ENCODE assay signal across 8 cellular contexts in the genomic region with DNA sequence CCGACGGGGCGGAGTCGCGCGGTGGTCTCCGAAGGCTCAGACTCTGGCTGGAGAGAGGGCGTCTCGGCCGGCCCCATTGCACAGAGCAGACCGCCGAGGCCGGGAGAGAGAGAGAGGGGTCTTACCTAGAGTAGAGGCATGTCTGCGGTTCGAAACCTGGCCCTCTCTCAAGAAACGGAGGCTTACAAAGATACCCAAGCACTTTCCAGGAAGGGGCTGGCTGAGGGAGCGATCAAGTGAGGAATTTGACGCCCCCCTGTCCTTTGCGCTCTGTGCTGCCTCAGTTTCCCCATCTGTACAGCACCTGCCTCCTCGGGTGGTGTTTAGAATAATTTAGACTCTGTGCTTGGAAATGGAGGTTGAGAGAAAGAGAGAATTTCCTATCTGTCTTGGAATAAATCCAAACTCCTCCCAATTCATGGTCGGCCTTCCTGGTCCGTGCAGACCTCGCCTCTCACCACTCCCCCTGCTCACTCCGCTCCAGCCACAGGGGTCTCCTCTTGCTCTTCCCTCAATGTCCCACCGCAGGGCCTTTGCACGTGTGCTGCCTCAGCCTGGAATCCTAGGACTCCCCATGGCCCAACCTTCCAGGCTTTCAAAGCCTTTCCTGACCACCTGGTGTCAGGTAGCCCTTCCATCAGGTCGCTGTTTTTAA. TPM values are rescaled to one million over a fixed set of nuclear protein-coding genes. Genes with fewer than 3 reads are reported as not detected.
DNase-seq lines count a peak whose midpoint lies in the region; ATAC-seq and TF ChIP-seq lines count a peak whose summit lies in the region.

No MANE protein-coding gene starts in this region.

- peak overlapping the region; percentile 80 for H3K4me2 ChIP-seq in DND-41 (ENCODE audit: insufficient read depth, low read length)
- H3K4me2 ChIP-seq in Loucy (ENCODE audit: low read depth, low read length, poor library complexity, severe bottlenecking): peak overlapping the region; percentile 81

- H3K79me2 ChIP-seq in DND-41 (ENCODE audit: insufficient read depth, low read length): peaks cover 28% of the 10 kb centered on the region
- peaks cover 19% of the 10 kb centered on the region for H3K79me2 ChIP-seq in Loucy (ENCODE audit: insufficient read depth, low read length)

- H3K9ac ChIP-seq in DND-41 (ENCODE audit: low read depth, low read length): peak overlapping the region; percentile 55
- H3K9ac ChIP-seq in Loucy (ENCODE audit: low read depth, low read length, poor library complexity, severe bottlenecking): peak overlapping the region; percentile 71

- peak overlapping the region; percentile 66 for H2AFZ ChIP-seq in DND-41 (ENCODE audit: low read depth, low read length)
- peak overlapping the region; percentile 57; the same call in 1 of the 2 replicates for H2AFZ ChIP-seq in Loucy (ENCODE audit: low read length)

- ATAC-seq in DND-41 (ENCODE audit: insufficient read depth, low read depth): no peak

- H3K9me3 ChIP-seq in DND-41 (ENCODE audit: insufficient read depth, low read length, severe bottlenecking) (no peaks in the 10 kb centered on the region), Loucy (ENCODE audit: insufficient read depth, low read depth, low read length) (no peaks in the 10 kb centered on the region)

- 0 out of 2 replicates have a peak, but pooled peaks cover 3% of the 10 kb centered on the region for H3F3A ChIP-seq in Loucy (ENCODE audit: low read depth)

- H3K4me3 ChIP-seq in DND-41 (ENCODE audit: low read depth in 1 of 2, low read length in 2 of 2) (peak overlapping the region; percentile 10 to 65; a peak in 3 of 4 replicates), Loucy (ENCODE audit: low read length, poor library complexity, severe bottlenecking) (peak overlapping the region; percentile 76), brain microvascular endothelial cell (ENCODE audit: low read depth, low read length) (peak overlapping the region; percentile 58)

- DNase-seq in DND-41 (no peak), brain microvascular endothelial cell (no peak), lung microvascular endothelial cell (ENCODE audit: low read depth in 2 of 2) (peak; percentile 54 to 85), dedifferentiated amniotic fluid mesenchymal stem cell (ENCODE audit: extremely low spot score) (no peak), middle frontal gyrus (ENCODE audit: extremely low spot score, low spot score) (no peak)
- DNase-seq in stimulated activated CD4-positive, alpha-beta T cell treated with anti-CD3 and anti-CD28 coated beads, Interleukin-1b, Interleukin-23, amount 100 ng/mL, for 48 hours: no peak
- no peak for DNase-seq in stimulated activated CD8-positive, alpha-beta memory T cell treated with anti-CD3 and anti-CD28 coated beads, Interleukin-4, amount 100 ng/mL, for 48 hours

- TF ChIP-seq CTCF in DND-41 (IDR thresholded peaks at IDR 0.05; ENCODE audit: borderline replicate concordance, extremely low read depth, low read length, poor library complexity, severe bottlenecking) (no peak), Loucy (conservative IDR thresholded peaks at IDR 0.05; ENCODE audit: low read length) (no peak), brain microvascular endothelial cell (IDR thresholded peaks at IDR 0.05; ENCODE audit: low read depth, low read length, missing control alignments) (no peak)

- H3K4me1 ChIP-seq in DND-41 (ENCODE audit: insufficient read depth, low read length): peaks cover 34% of the 10 kb centered on the region
- H3K4me1 ChIP-seq in Loucy (ENCODE audit: insufficient read depth, low read length, poor library complexity, severe bottlenecking): peaks cover 33% of the 10 kb centered on the region

- H4K20me1 ChIP-seq in DND-41 (ENCODE audit: insufficient read depth, low read length) (0 out of 2 replicates have a peak, but pooled peaks cover 7% of the 10 kb centered on the region), Loucy (ENCODE audit: insufficient read depth, low read length, poor library complexity, severe bottlenecking) (peaks cover 13% of the 10 kb centered on the region)

- H3K27ac ChIP-seq in DND-41 (ENCODE audit: low read length) (peak overlapping the region; percentile 71), brain microvascular endothelial cell (peak overlapping the region; percentile 17)

- H3K9me2 ChIP-seq in Loucy (replicated peaks; ENCODE audit: low read depth, low read length): no peaks in the 10 kb centered on the region

- in situ Hi-C loops in brain microvascular endothelial cell (cut with HindIII; ENCODE audit: low pct_ligation_motif_present, low sequenced_read_pairs): no loop called here

- H3K36me3 ChIP-seq in DND-41 (ENCODE audit: insufficient read depth, low read length): no peaks in the 10 kb centered on the region
- no peaks in the 10 kb centered on the region for H3K36me3 ChIP-seq in Loucy (ENCODE audit: insufficient read depth, low read length)
- H3K36me3 ChIP-seq in brain microvascular endothelial cell (replicated peaks): no peaks in the 10 kb centered on the region

- H3K27me3 ChIP-seq in DND-41 (ENCODE audit: insufficient read depth, low read length, poor library complexity) (no peaks in the 10 kb centered on the region), Loucy (ENCODE audit: insufficient read depth, low read length, poor library complexity, severe bottlenecking) (peaks cover 3% of the 10 kb centered on the region), brain microvascular endothelial cell (replicated peaks) (no peaks in the 10 kb centered on the region)

RNA-seq across cellular contexts. Expression of gene ISOC2, which starts 0.7 kb away (rescaled TPM):
- total RNA-seq in lung microvascular endothelial cell: 60.7 and 61.9 TPM in 2 replicates

RNA-seq across cellular contexts. Expression of gene C19orf85, which starts 2.5 kb away (rescaled TPM):
- not detected in 2 replicates for total RNA-seq in lung microvascular endothelial cell

RNA-seq across cellular contexts. Expression of gene ZNF628, which starts 14.3 kb away (rescaled TPM):
- total RNA-seq in lung microvascular endothelial cell: 0.65 and 0.79 TPM in 2 replicates

RNA-seq across cellular contexts. Expression of gene SHISA7, which starts 19.0 kb away (rescaled TPM):
- total RNA-seq in lung microvascular endothelial cell: not detected in 2 replicates

RNA-seq across cellular contexts. Expression of gene NAT14, which starts 22.9 kb away (rescaled TPM):
- 5.2 and 7.2 TPM in 2 replicates for total RNA-seq in lung microvascular endothelial cell

Comparison
In these comparisons a context has a peak if more than half of its experiments do, and no peak if none do; other contexts are left out.
1. DNase-seq: peak in lung microvascular endothelial cell (2 of 2); none in DND-41 (single experiment), brain microvascular endothelial cell (single experiment), stimulated activated CD4-positive, alpha-beta T cell treated with anti-CD3 and anti-CD28 coated beads, Interleukin-1b, Interleukin-23, amount 100 ng/mL, for 48 hours (single experiment), dedifferentiated amniotic fluid mesenchymal stem cell (single experiment), middle frontal gyrus (single experiment) and stimulated activated CD8-positive, alpha-beta memory T cell treated with anti-CD3 and anti-CD28 coated beads, Interleukin-4, amount 100 ng/mL, for 48 hours (single experiment).
2. Peak in every context shown above with its lines, with median percentiles within 50 percentile points of each other: H3K4me3 ChIP-seq.